ENCODE assay signal across 18 cellular contexts in the genomic region with DNA sequence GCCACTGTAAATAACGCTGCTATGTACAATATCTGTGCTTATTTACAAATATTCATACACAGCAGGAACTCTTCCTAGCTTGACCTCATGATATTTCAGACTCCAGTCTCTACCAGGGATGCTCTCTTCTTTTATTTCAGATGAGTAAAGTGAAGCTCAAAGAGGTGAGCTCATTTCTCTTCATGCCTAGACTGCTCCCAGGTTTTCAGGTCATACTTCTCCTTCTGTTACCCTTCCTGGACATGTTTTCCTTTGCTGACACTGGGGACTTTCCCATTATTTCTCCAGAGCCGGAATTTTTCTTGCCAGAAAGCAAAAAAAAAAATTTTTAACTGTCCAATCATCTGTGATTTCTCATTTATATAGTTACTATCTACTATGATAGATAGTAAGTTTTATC.
A peak's percentile ranks its signal among the peaks of the same experiment; 100 is the strongest.
DNase-seq lines count a peak whose midpoint lies in the region; ATAC-seq, FAIRE-seq and TF ChIP-seq lines count a peak whose summit lies in the region.
"Had no signal": no experiment of that assay in that cellular context is flagged by ENCODE, and none has a peak within 500 bp of the region (broad histone marks: within the 10 kb centered on the region; RNA-seq: fewer than 3 reads in every experiment).

No MANE protein-coding gene starts in this region.

- BruUV-seq in Panc1 (replicated peaks; lab: Mats Ljungman, UMichigan), result TSS peak; percentile 24
- no TSS peak for BruUV-seq in A673 (replicated peaks; lab: Mats Ljungman, UMichigan)

- peak; percentile 50 for FAIRE-seq in GM12892 (lab: Jason Lieb, UNC)

- DNase-seq in GM12892 (ENCODE audit: insufficient read length) (no peak), Panc1 (ENCODE audit: low read depth, low spot score) (no peak), epithelial cell of prostate (ENCODE audit: low read depth, low spot score) (no peak), osteocyte (ENCODE audit: extremely low spot score, unreplicated experiment) (no peak), GM10266 (ENCODE audit: extremely low spot score) (no peak), dorsolateral prefrontal cortex (no peak), A673 (ENCODE audit: low spot score) (no peak), OCI-M1 (lab: John Stamatoyannopoulos, UW) (no peak)
- DNase-seq: ACHN, AML-193, GOT3, KBM-7, NCI-H1048, NCI-H1436 treated with DMSO at 0.1 percent for 48 hours, NCI-H2029 treated with DMSO at 0.1 percent for 48 hours, NCI-H2171 treated with DMSO at 0.1 percent for 48 hours, RPMI8226 had no signal

- peaks cover 22% of the 10 kb centered on the region for H3K4me1 ChIP-seq in Panc1 (ENCODE audit: control insufficient read depth, insufficient read depth, low read length)
- peaks cover under 1% of the 10 kb centered on the region for H3K4me1 ChIP-seq in A673 (ENCODE audit: insufficient read depth, low read length, poor library complexity, severe bottlenecking)

- POLR2A ChIA-PET in Panc1 (lab: Charles Lee), result interaction anchor here (0.6 to 0.7 kb wide), 2 partner anchors 37 to 316 kb away, joined by 3 to 4 read pairs; no protein-coding TSS in a partner anchor
- POLR2A ChIA-PET in A673 (lab: Charles Lee; ENCODE audit: low non-redundant PET), result no interaction called here

- H3K27me3 ChIP-seq in Panc1 (ENCODE audit: control insufficient read depth, insufficient read depth, low read length), result no peaks in the 10 kb centered on the region
- no peaks in the 10 kb centered on the region for H3K27me3 ChIP-seq in dorsolateral prefrontal cortex
- no peaks in the 10 kb centered on the region for H3K27me3 ChIP-seq in A673 (replicated peaks; ENCODE audit: insufficient read depth, low read depth, low read length, poor library complexity)

- peak; percentile 40 for ATAC-seq in Panc1

- in situ Hi-C loops in Panc1 (cut with HindIII; ENCODE audit: low pct_unique_long_range_greater_than_20kb, low sequenced_read_pairs), result no loop called here

- peaks cover 28% of the 10 kb centered on the region for H3K4me1 Mint-ChIP-seq in osteocyte (ENCODE audit: unreplicated experiment)

- H3K9me3 Mint-ChIP-seq in osteocyte (ENCODE audit: unreplicated experiment), result no peaks in the 10 kb centered on the region

- no peak overlapping the region for H3K4me3 ChIP-seq in Panc1 (ENCODE audit: low read depth in 2 of 2, low read length in 2 of 2)
- H3K4me3 ChIP-seq in dorsolateral prefrontal cortex, result no peak overlapping the region
- H3K4me3 ChIP-seq in A673 (ENCODE audit: low read depth, low read length, poor library complexity, severe bottlenecking), result no peak overlapping the region

- H3K36me3 ChIP-seq in Panc1 (ENCODE audit: control insufficient read depth, insufficient read depth, low read length), result no peaks in the 10 kb centered on the region
- H3K36me3 ChIP-seq in A673 (ENCODE audit: insufficient read depth, low read length, poor library complexity, severe bottlenecking), result no peaks in the 10 kb centered on the region

- H3K9me3 ChIP-seq in Panc1 (ENCODE audit: control insufficient read depth, insufficient read depth, low read depth, low read length) (no peaks in the 10 kb centered on the region), A673 (ENCODE audit: low read depth, low read length, poor library complexity, severe bottlenecking) (no peaks in the 10 kb centered on the region)

- H3K27me3 Mint-ChIP-seq in osteocyte (ENCODE audit: unreplicated experiment), result no peaks in the 10 kb centered on the region

- no peak for TF ChIP-seq CTCF in Panc1 (IDR thresholded peaks at IDR 0.05)
- no peak for TF ChIP-seq CTCF in osteocyte (IDR thresholded peaks at IDR 0.05)
- TF ChIP-seq CTCF in GM10266 (IDR thresholded peaks at IDR 0.05; ENCODE audit: control insufficient read depth, insufficient read depth, low read depth, missing control alignments), result no peak
- no peak for TF ChIP-seq CTCF in dorsolateral prefrontal cortex (IDR thresholded peaks at IDR 0.05 in 54 of 56, conservative IDR thresholded peaks at IDR 0.05 in 2 of 56; ENCODE audit: low read depth in 1 of 56, partially characterized antibody in 56 of 56)
- TF ChIP-seq CTCF in A673 (conservative IDR thresholded peaks at IDR 0.05; ENCODE audit: low read depth, low read length), result no peak

- CTCF ChIA-PET in Panc1 (lab: Charles Lee), result interaction anchor here (0.6 kb wide), 1 partner anchor 149 kb away, joined by 4 read pairs; no protein-coding TSS in a partner anchor
- CTCF ChIA-PET in A673 (lab: Charles Lee), result no interaction called here

- no peak overlapping the region; the same call in 1 of the 2 replicates for H3K27ac ChIP-seq in Panc1 (ENCODE audit: low read length)
- H3K27ac ChIP-seq in epithelial cell of prostate, result peak overlapping the region; percentile 57
- no peak overlapping the region for H3K27ac ChIP-seq in dorsolateral prefrontal cortex
- no peak overlapping the region for H3K27ac ChIP-seq in A673 (ENCODE audit: low read depth, low read length, poor library complexity, severe bottlenecking)

- no peak overlapping the region for H3K4me3 Mint-ChIP-seq in osteocyte (ENCODE audit: unreplicated experiment)
- H3K4me3 Mint-ChIP-seq: CD14-positive monocyte had no signal

- no peak for TF ChIP-seq POLR2A in GM12892 (IDR thresholded peaks at IDR 0.05; ENCODE audit: low read depth, low read length)

- peaks cover 13% of the 10 kb centered on the region for H3K36me3 Mint-ChIP-seq in osteocyte (ENCODE audit: unreplicated experiment)

- peak overlapping the region; percentile 11 for H3K27ac Mint-ChIP-seq in osteocyte (ENCODE audit: unreplicated experiment)
- H3K27ac Mint-ChIP-seq: CD14-positive monocyte had no signal

- intact Hi-C loops in Panc1 (cut with micrococcal nuclease; ENCODE audit: unreplicated experiment), result no loop called here
- intact Hi-C loops in dorsolateral prefrontal cortex (cut with DNase I), result no loop called here
- intact Hi-C loops in A673 (cut with micrococcal nuclease; ENCODE audit: unreplicated experiment), result no loop called here
